ENCODE assay signal across 1 cellular context in genomic region chr2:27356056-27356381, GRCh38.
A peak's percentile ranks its signal among the peaks of the same experiment; 100 is the strongest.
TF ChIP-seq lines count a peak whose summit lies in the region.

No MANE protein-coding gene starts in this region.

TF ChIP-seq in K562, 482 proteins besides CTCF, POLR2A, EP300 and RAD21 (continued from another document and continues in another):
- TF ChIP-seq SRSF7 (optimal IDR thresholded peaks at IDR 0.05; ENCODE audit: low read depth, low read length) (no peak), ZNF12 (CRISPR knock-in tag; IDR thresholded peaks at IDR 0.05) (no peak), TSHZ1 (CRISPR knock-in tag; IDR thresholded peaks at IDR 0.05) (no peak), ZNF449 (CRISPR knock-in tag; IDR thresholded peaks at IDR 0.05) (no peak), BMI1 (IDR thresholded peaks at IDR 0.05; ENCODE audit: low read length) (no peak), PHF21A (IDR thresholded peaks at IDR 0.05; ENCODE audit: borderline replicate concordance, low read depth) (peak; percentile 65; the same call in 1 of the 2 replicates), AFF4 (CRISPR knock-in tag; IDR thresholded peaks at IDR 0.05) (no peak; the same call in 1 of the 2 replicates), ZNF146 (CRISPR knock-in tag; IDR thresholded peaks at IDR 0.05; ENCODE audit: unreplicated experiment) (no peak), VEZF1 (CRISPR knock-in tag; IDR thresholded peaks at IDR 0.05) (no peak), ELF4 (CRISPR knock-in tag; IDR thresholded peaks at IDR 0.05) (no peak), ETV6 (IDR thresholded peaks at IDR 0.05; ENCODE audit: borderline replicate concordance in 1 of 2, low read depth in 2 of 2, low read length in 1 of 2) (no peak), ETV6 (CRISPR knock-in tag; IDR thresholded peaks at IDR 0.05; ENCODE audit: borderline replicate concordance) (no peak), HNRNPLL (IDR thresholded peaks at IDR 0.05; ENCODE audit: low read depth, low read length, poor library complexity, severe bottlenecking) (no peak), ZNF354B (CRISPR knock-in tag; IDR thresholded peaks at IDR 0.05) (no peak), ERF (CRISPR knock-in tag; IDR thresholded peaks at IDR 0.05) (no peak), CREBBP (IDR thresholded peaks at IDR 0.05; ENCODE audit: low read depth, low read length) (no peak), E2F6 (IDR thresholded peaks at IDR 0.05; ENCODE audit: borderline replicate concordance in 1 of 2, extremely low read depth in 1 of 2, insufficient read depth in 1 of 2, insufficient read length in 1 of 2, low read depth in 1 of 2, low read length in 1 of 2, poor library complexity in 1 of 2, severe bottlenecking in 1 of 2) (peak in 1 of 2 experiments; percentile 15), RAD51 (IDR thresholded peaks at IDR 0.05; ENCODE audit: borderline replicate concordance, low read depth) (no peak), LARP7 (IDR thresholded peaks at IDR 0.05) (no peak), ZNF140 (CRISPR knock-in tag; IDR thresholded peaks at IDR 0.05) (no peak), ESRRA (IDR thresholded peaks at IDR 0.05; ENCODE audit: borderline replicate concordance, low read depth) (no peak), ZNF717 (CRISPR knock-in tag; IDR thresholded peaks at IDR 0.05) (no peak), ZKSCAN1 (IDR thresholded peaks at IDR 0.05; ENCODE audit: low read depth, low read length) (0 out of 2 replicates have a peak, but pooled peaks have one; percentile 24), NUFIP1 (IDR thresholded peaks at IDR 0.05; ENCODE audit: partially characterized antibody) (peak; percentile 29), KLF13 (tag; IDR thresholded peaks at IDR 0.05; ENCODE audit: borderline replicate concordance, low read depth) (no peak), ARID2 (IDR thresholded peaks at IDR 0.05) (no peak), E2F1 (CRISPR knock-in tag; IDR thresholded peaks at IDR 0.05) (0 out of 2 replicates have a peak, but pooled peaks have one; percentile 4), CHD2 (IDR thresholded peaks at IDR 0.05; ENCODE audit: low read depth, low read length) (no peak), PRDM10 (IDR thresholded peaks at IDR 0.05; ENCODE audit: partially characterized antibody) (no peak), E2F8 (IDR thresholded peaks at IDR 0.05; ENCODE audit: low read depth, partially characterized antibody) (no peak), SNAPC5 (CRISPR knock-in tag; IDR thresholded peaks at IDR 0.05) (no peak), CHD1 (IDR thresholded peaks at IDR 0.05; ENCODE audit: low read length) (no peak), PATZ1 (CRISPR knock-in tag; IDR thresholded peaks at IDR 0.05; ENCODE audit: borderline replicate concordance) (no peak), ZFX (CRISPR knock-in tag; IDR thresholded peaks at IDR 0.05) (no peak), KAT2B (IDR thresholded peaks at IDR 0.05; ENCODE audit: low read depth, low read length) (no peak)
